In the genomic region with DNA sequence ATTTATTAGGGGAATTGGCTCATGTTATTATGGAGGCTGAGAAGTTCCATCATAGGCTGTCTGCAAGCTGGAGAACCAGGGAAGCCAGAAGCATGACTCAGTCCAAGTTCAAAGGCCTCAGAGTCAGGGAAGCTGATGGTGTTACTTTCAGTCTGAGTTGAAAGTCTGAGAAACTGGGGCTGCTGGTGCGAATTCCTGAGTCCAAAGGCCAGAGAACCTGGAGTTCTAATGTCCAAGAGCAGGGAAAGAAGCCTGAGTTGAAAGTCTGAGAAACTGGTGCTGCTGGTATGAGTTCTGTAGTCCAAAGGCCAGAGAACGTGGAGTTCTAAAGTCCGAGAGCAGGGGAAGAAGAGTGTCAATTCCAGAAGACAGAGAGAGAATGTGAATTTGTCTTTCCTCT, we compare ENCODE assay signal across 25 cellular contexts.
DNase-seq lines count a peak whose midpoint lies in the region; TF ChIP-seq lines count a peak whose summit lies in the region.
"Had no signal": no experiment of that assay in that cellular context is flagged by ENCODE, and none has a peak within 500 bp of the region (broad histone marks: within the 10 kb centered on the region; RNA-seq: fewer than 3 reads in every experiment).

No MANE protein-coding gene starts in this region.

- no peaks in the 10 kb centered on the region for H3K36me3 ChIP-seq in hepatocyte (replicated peaks; ENCODE audit: insufficient read depth, low read depth)
- H3K36me3 ChIP-seq in mesendoderm (ENCODE audit: control insufficient read depth, insufficient read depth, low read length): no peaks in the 10 kb centered on the region
- H3K36me3 ChIP-seq: BE2C had no signal

- H3K9me2 ChIP-seq in hepatocyte (replicated peaks; ENCODE audit: insufficient read depth): no peaks in the 10 kb centered on the region

- H3K79me2 ChIP-seq in hepatocyte (no peaks in the 10 kb centered on the region), mesendoderm (ENCODE audit: control insufficient read depth, insufficient read depth, low read length) (no peaks in the 10 kb centered on the region)

- no peak overlapping the region for H4K8ac ChIP-seq in mesendoderm (ENCODE audit: low read depth, low read length)

- no peak overlapping the region for H3K18ac ChIP-seq in mesendoderm (ENCODE audit: low read length)

- H2BK5ac ChIP-seq in mesendoderm (ENCODE audit: low read length): no peak overlapping the region

- no peak overlapping the region for H4K5ac ChIP-seq in mesendoderm (ENCODE audit: low read length)

- no peak overlapping the region for H2BK120ac ChIP-seq in mesendoderm (ENCODE audit: low read depth, low read length)

- no peak overlapping the region for H2AK5ac ChIP-seq in mesendoderm (ENCODE audit: low read length)

- H3K4me1 ChIP-seq in hepatocyte (ENCODE audit: insufficient read depth) (no peaks in the 10 kb centered on the region), mesendoderm (ENCODE audit: control insufficient read depth, low read depth, low read length) (no peaks in the 10 kb centered on the region)
- H3K4me1 ChIP-seq: BE2C had no signal

- H2BK15ac ChIP-seq in mesendoderm (replicated peaks; ENCODE audit: low read depth): no peak overlapping the region

- H4K20me1 ChIP-seq in hepatocyte (ENCODE audit: insufficient read depth, poor library complexity, severe bottlenecking): no peaks in the 10 kb centered on the region

- peak overlapping the region; percentile 34 for H3K27ac ChIP-seq in hepatocyte
- H3K27ac ChIP-seq in mesendoderm (ENCODE audit: low read depth, low read length): no peak overlapping the region
- H3K27ac ChIP-seq: SK-N-MC had no signal

- no peak overlapping the region for H2AFZ ChIP-seq in hepatocyte

- H3K4me2 ChIP-seq in hepatocyte (no peak overlapping the region), mesendoderm (ENCODE audit: low read length) (no peak overlapping the region)

- no peak overlapping the region for H3K56ac ChIP-seq in mesendoderm (ENCODE audit: low read length)

- no peak for TF ChIP-seq CTCF in hepatocyte (IDR thresholded peaks at IDR 0.05; ENCODE audit: poor library complexity)

- 73% methylated on average over 3 of the region's 3 CpGs for WGBS in hepatocyte (ENCODE audit: low lambda C conversion rate, missing lambda C conversion rate)
- no CpG with 5 or more reads among the region's 3 CpGs for WGBS in mesendoderm (ENCODE audit: extremely low coverage, insufficient coverage, low lambda C conversion rate)

- no peaks in the 10 kb centered on the region for H3K9me3 ChIP-seq in hepatocyte (ENCODE audit: low read depth)
- H3K9me3 ChIP-seq: BE2C had no signal

- no peak overlapping the region for H3K9ac ChIP-seq in mesendoderm (ENCODE audit: low read length)

- no peak overlapping the region for H3K4ac ChIP-seq in mesendoderm (ENCODE audit: low read depth, low read length)

- H3K23ac ChIP-seq in mesendoderm (ENCODE audit: low read length): no peak overlapping the region

- H3K79me1 ChIP-seq in mesendoderm (ENCODE audit: low read length): no peaks in the 10 kb centered on the region

- H3K27me3 ChIP-seq in hepatocyte: no peaks in the 10 kb centered on the region
- H3K27me3 ChIP-seq in mesendoderm (ENCODE audit: insufficient read depth, low read length, poor library complexity): no peaks in the 10 kb centered on the region
- H3K27me3 ChIP-seq: BE2C had no signal

- no peak overlapping the region for H3K4me3 ChIP-seq in hepatocyte
- H3K4me3 ChIP-seq in mesendoderm (ENCODE audit: low read length): no peak overlapping the region
- H3K4me3 ChIP-seq: SK-N-MC had no signal

- DNase-seq in AG20443 (ENCODE audit: low spot score) (peak; percentile 5), HT-29 (ENCODE audit: low spot score) (peak; percentile 38), hepatocyte (ENCODE audit: low spot score) (peak; percentile 61), mesendoderm (peak; percentile 30), kidney glomerular epithelial cell (lab: John Stamatoyannopoulos, UW) (no peak), NCI-H1694 treated with DMSO at 0.1 percent for 48 hours (lab: John Stamatoyannopoulos, UW) (no peak), SW480 (ENCODE audit: low spot score) (no peak)
- no peak for DNase-seq in stimulated activated CD4-positive, alpha-beta T cell treated with anti-CD3 and anti-CD28 coated beads, Interleukin-4, amount 100 ng/mL, for 24 hours
- DNase-seq: 8988T; BE2C; CD4-positive, CD25-positive, alpha-beta regulatory T cell; COR-L47; EL; H9; Kasumi-1; MM.1S; NCI-H1092; NCI-H187; NCI-H2107; NCI-H2227 treated with DMSO at 0.1 percent for 48 hours; NCI-H510A treated with DMSO at 0.1 percent for 48 hours; NCI-H774; OCI-M1; SHP77 had no signal

Comparison
In these comparisons a context has a peak if more than half of its experiments do, and no peak if none do; other contexts are left out.
1. DNase-seq: peak in AG20443 (single experiment), HT-29 (single experiment), hepatocyte (single experiment) and mesendoderm (single experiment); none in kidney glomerular epithelial cell (single experiment), NCI-H1694 treated with DMSO at 0.1 percent for 48 hours (single experiment), SW480 (single experiment) and stimulated activated CD4-positive, alpha-beta T cell treated with anti-CD3 and anti-CD28 coated beads, Interleukin-4, amount 100 ng/mL, for 24 hours (single experiment).